In genomic region chr9:113131689-113132151, GRCh38 we compare ENCODE assay signal across 12 cellular contexts. TPM values are rescaled to one million over a fixed set of nuclear protein-coding genes. Genes with fewer than 3 reads are reported as not detected.
A peak's percentile ranks its signal among the peaks of the same experiment; 100 is the strongest.
DNase-seq lines count a peak whose midpoint lies in the region; ATAC-seq and TF ChIP-seq lines count a peak whose summit lies in the region.
"Had no signal": no experiment of that assay in that cellular context is flagged by ENCODE, and none has a peak within 500 bp of the region (broad histone marks: within the 10 kb centered on the region; RNA-seq: fewer than 3 reads in every experiment).

No MANE protein-coding gene starts in this region.

- ATAC-seq in HG02870 (IDR thresholded peaks at IDR 0.05; ENCODE audit: unreplicated experiment) = no peak
- ATAC-seq: effector memory CD8-positive, alpha-beta T cell had no signal

- H3K9me3 Mint-ChIP-seq in activated naive CD4-positive, alpha-beta T cell treated with anti-CD3 and anti-CD28 coated beads for 36 hours = no peaks in the 10 kb centered on the region
- H3K9me3 Mint-ChIP-seq: effector memory CD8-positive, alpha-beta T cell had no signal

- H3K36me3 Mint-ChIP-seq in activated naive CD4-positive, alpha-beta T cell treated with anti-CD3 and anti-CD28 coated beads for 36 hours (ENCODE audit: low read depth) = no peaks in the 10 kb centered on the region

- POLR2A ChIA-PET in GM10248 (lab: Yijun Ruan, JAX) = no interaction called here

- no peaks in the 10 kb centered on the region for H3K4me1 Mint-ChIP-seq in activated naive CD4-positive, alpha-beta T cell treated with anti-CD3 and anti-CD28 coated beads for 36 hours (ENCODE audit: low read depth)

- H3K27ac ChIP-seq in substantia nigra (ENCODE audit: low read depth, low read length, poor library complexity, severe bottlenecking) = peak overlapping the region; percentile 88
- H3K27ac ChIP-seq: vagina had no signal

- no peak overlapping the region for H3K27ac Mint-ChIP-seq in activated naive CD4-positive, alpha-beta T cell treated with anti-CD3 and anti-CD28 coated beads for 36 hours
- H3K27ac Mint-ChIP-seq: effector memory CD8-positive, alpha-beta T cell had no signal

- TF ChIP-seq CTCF in fibroblast of pulmonary artery (IDR thresholded peaks at IDR 0.05; ENCODE audit: low read length, missing control alignments) (no peak), GM10248 (IDR thresholded peaks at IDR 0.05; ENCODE audit: control extremely low read depth, extremely low read depth, low read depth, missing control alignments) (no peak)

- H3K4me3 ChIP-seq in fibroblast of pulmonary artery (replicated peaks; ENCODE audit: low read depth, low read length) = no peak overlapping the region
- H3K4me3 ChIP-seq: vagina had no signal

- CTCF ChIA-PET in activated naive CD4-positive, alpha-beta T cell treated with anti-CD3 and anti-CD28 coated beads for 36 hours (lab: Charles Lee) = no interaction called here
- CTCF ChIA-PET in GM10248 (lab: Yijun Ruan, JAX) = interaction anchor here (0.7 to 3.0 kb wide), 3 partner anchors 14 to 20 kb away, joined by 3 to 15 read pairs (median 3); partner anchors contain the start of gene SLC31A2

- no peak overlapping the region for H3K4me3 Mint-ChIP-seq in activated naive CD4-positive, alpha-beta T cell treated with anti-CD3 and anti-CD28 coated beads for 36 hours
- H3K4me3 Mint-ChIP-seq: effector memory CD8-positive, alpha-beta T cell had no signal

- DNase-seq in activated naive CD4-positive, alpha-beta T cell treated with anti-CD3 and anti-CD28 coated beads for 36 hours = peak; percentile 30
- no peak for DNase-seq in activated naive CD4-positive, alpha-beta T cell (lab: John Stamatoyannopoulos, UW)
- DNase-seq in SK-MEL-5 (ENCODE audit: low read depth, low spot score) (peak; percentile 51), fibroblast of pulmonary artery (ENCODE audit: low read depth) (peak; percentile 59), substantia nigra (lab: John Stamatoyannopoulos, UW) (peak in 5 of 49 donors; percentile 12 to 56 (median 26)), NCI-H146 treated with DMSO at 0.1 percent for 48 hours (lab: John Stamatoyannopoulos, UW; ENCODE audit: unreplicated experiment) (no peak), GM10248 (ENCODE audit: extremely low spot score) (no peak)
- DNase-seq: activated gamma-delta T cell treated with Interleukin-2 at 50 U/mL for 16 hours; effector memory CD8-positive, alpha-beta T cell; NCI-H774 had no signal

- intact Hi-C loops in activated naive CD4-positive, alpha-beta T cell treated with anti-CD3 and anti-CD28 coated beads for 36 hours (cut with micrococcal nuclease) = no loop called here

- H3K27me3 Mint-ChIP-seq in activated naive CD4-positive, alpha-beta T cell treated with anti-CD3 and anti-CD28 coated beads for 36 hours (ENCODE audit: low read depth) = peaks cover 10% of the 10 kb centered on the region

- in situ Hi-C loops in SK-MEL-5 (cut with HindIII; ENCODE audit: low pct_unique_long_range_greater_than_20kb, low sequenced_read_pairs) = no loop called here

RNA-seq across cellular contexts. Expression of gene SLC31A2, which starts 19.1 kb away (rescaled TPM):
- total RNA-seq in activated naive CD4-positive, alpha-beta T cell treated with anti-CD3 and anti-CD28 coated beads for 36 hours = 1 to 10 TPM; 1.2 to 1.7 TPM
- 11.9 and 12.1 TPM in 2 replicates for total RNA-seq in SK-MEL-5 (2014; rRNA removed; shearing (Covaris generic))
- 7.4 and 12.0 TPM in 2 replicates for polyA plus RNA-seq in SK-MEL-5 (2015; cell fraction: cytosol; rRNA removed)
- 4.8 and 5.9 TPM in 2 replicates for polyA plus RNA-seq in SK-MEL-5 (2015; cell fraction: nucleus; rRNA removed)

Comparison
In these comparisons a context has a peak if more than half of its experiments do, and no peak if none do; other contexts are left out.
1. DNase-seq: peak in activated naive CD4-positive, alpha-beta T cell treated with anti-CD3 and anti-CD28 coated beads for 36 hours (single experiment), SK-MEL-5 (single experiment) and fibroblast of pulmonary artery (single experiment); none in activated naive CD4-positive, alpha-beta T cell (0 of 4), NCI-H146 treated with DMSO at 0.1 percent for 48 hours (single experiment) and GM10248 (single experiment).